In genomic region chr14:54457609-54457996, GRCh38 we compare ENCODE assay signal across 20 cellular contexts. TPM values are rescaled to one million over a fixed set of nuclear protein-coding genes. Genes with fewer than 3 reads are reported as not detected.
DNase-seq lines count a peak whose midpoint lies in the region; ATAC-seq, FAIRE-seq and TF ChIP-seq lines count a peak whose summit lies in the region.
"Had no signal": no experiment of that assay in that cellular context is flagged by ENCODE, and none has a peak within 500 bp of the region (broad histone marks: within the 10 kb centered on the region; RNA-seq: fewer than 3 reads in every experiment).

No MANE protein-coding gene starts in this region.

- no peak for TF ChIP-seq EP300 in A549 (IDR thresholded peaks at IDR 0.05)

- CTCF ChIA-PET in A549 (lab: Yijun Ruan, JAX) = interaction anchor here (1.2 to 1.7 kb wide), 3 partner anchors 8 to 31 kb away, joined by 4 to 5 read pairs (median 5); no protein-coding TSS in a partner anchor

- peak; percentile 28 for FAIRE-seq in A549 (lab: Jason Lieb, UNC)
- FAIRE-seq: GM12891 had no signal

- H3K4me2 ChIP-seq in A549 = no peak overlapping the region

- H3K27ac ChIP-seq in A549 = no peak overlapping the region
- H3K27ac ChIP-seq in RWPE2 (ENCODE audit: poor library complexity, severe bottlenecking) = peak overlapping the region; percentile 32
- no peak overlapping the region for H3K27ac ChIP-seq in effector memory CD4-positive, alpha-beta T cell (ENCODE audit: insufficient read depth, low read length, poor library complexity, severe bottlenecking)
- H3K27ac ChIP-seq: C4-2B had no signal

- TF ChIP-seq CTCF in A549 (IDR thresholded peaks at IDR 0.05) = no peak
- TF ChIP-seq CTCF in RWPE2 (IDR thresholded peaks at IDR 0.05; ENCODE audit: poor library complexity, severe bottlenecking) = no peak
- TF ChIP-seq CTCF in GM20000 (IDR thresholded peaks at IDR 0.05; ENCODE audit: extremely low read depth, missing control alignments) = no peak

- ATAC-seq in A549 (no peak), RWPE2 (ENCODE audit: low read depth) (peak; percentile 20; the same call in 2 of the 3 replicates), left lobe of liver (peak; percentile 43), HG02884 (IDR thresholded peaks at IDR 0.05; ENCODE audit: unreplicated experiment) (no peak)
- ATAC-seq: HCT116 had no signal

- no peak overlapping the region for H3K4me3 ChIP-seq in A549
- no peak overlapping the region for H3K4me3 ChIP-seq in RWPE2 (ENCODE audit: severe bottlenecking)
- H3K4me3 ChIP-seq in effector memory CD4-positive, alpha-beta T cell (ENCODE audit: insufficient read depth, low read depth, low read length, poor library complexity, severe bottlenecking) = no peak overlapping the region

- DNase-seq in A549 (ENCODE audit: low read depth in 1 of 2, low spot score in 1 of 2) (no peak), NCI-H146 (lab: John Stamatoyannopoulos, UW) (peak; percentile 22), RWPE2 (ENCODE audit: low spot score) (no peak), left lobe of liver (ENCODE audit: low spot score) (no peak), GM20000 (ENCODE audit: low spot score) (no peak)
- DNase-seq in effector memory CD4-positive, alpha-beta T cell = no peak
- DNase-seq: ACHN; BE2C; Caco-2; CD4-positive, alpha-beta T cell; DMS153; DND-41; EL; GOT3; H7; KG1 had no signal

- H3K36me3 ChIP-seq in RWPE2 (ENCODE audit: low read depth) = no peaks in the 10 kb centered on the region
- H3K36me3 ChIP-seq in effector memory CD4-positive, alpha-beta T cell (ENCODE audit: control insufficient read depth, insufficient read depth, low read length) = no peaks in the 10 kb centered on the region
- H3K36me3 ChIP-seq: BE2C had no signal

- no peak for TF ChIP-seq POLR2A in A549 (IDR thresholded peaks at IDR 0.05; ENCODE audit: low read length)

- no peaks in the 10 kb centered on the region for H3K4me1 ChIP-seq in A549
- H3K4me1 ChIP-seq in RWPE2 (ENCODE audit: insufficient read depth, poor library complexity, severe bottlenecking) = peaks cover 33% of the 10 kb centered on the region
- no peaks in the 10 kb centered on the region for H3K4me1 ChIP-seq in effector memory CD4-positive, alpha-beta T cell (ENCODE audit: control insufficient read depth, insufficient read depth, low read length, poor library complexity, severe bottlenecking)
- H3K4me1 ChIP-seq: BE2C, Caco-2 had no signal

- TF ChIP-seq RAD21 in A549 (conservative IDR thresholded peaks at IDR 0.05 in 1 of 2, IDR thresholded peaks at IDR 0.05 in 1 of 2) = no peak

- POLR2A ChIA-PET in A549 (lab: Yijun Ruan, JAX) = no interaction called here

- WGBS in A549 (ENCODE audit: missing lambda C conversion rate) = 38% methylated on average over 3 of the region's 3 CpGs

- H3K9me3 ChIP-seq in A549 (peaks cover 9% of the 10 kb centered on the region), RWPE2 (ENCODE audit: severe bottlenecking) (no peaks in the 10 kb centered on the region)
- no peaks in the 10 kb centered on the region for H3K9me3 ChIP-seq in effector memory CD4-positive, alpha-beta T cell (ENCODE audit: control insufficient read depth, low read length)
- H3K9me3 ChIP-seq: BE2C had no signal

- no peaks in the 10 kb centered on the region for H3K27me3 ChIP-seq in RWPE2 (ENCODE audit: insufficient read depth, poor library complexity, severe bottlenecking)
- H3K27me3 ChIP-seq in effector memory CD4-positive, alpha-beta T cell (replicated peaks; ENCODE audit: control insufficient read depth, insufficient read depth, low read length, poor library complexity, severe bottlenecking) = no peaks in the 10 kb centered on the region
- H3K27me3 ChIP-seq: BE2C had no signal

TF ChIP-seq in A549, 52 proteins besides CTCF, POLR2A, EP300 and RAD21:
- TF ChIP-seq POLR2AphosphoS2 (conservative IDR thresholded peaks at IDR 0.05; ENCODE audit: low read length) = no peak
- no peak for TF ChIP-seq ESRRA (IDR thresholded peaks at IDR 0.05; ENCODE audit: borderline replicate concordance, low read length)
- TF ChIP-seq BHLHE40 (IDR thresholded peaks at IDR 0.05; ENCODE audit: low read depth, low read length) = no peak
- TF ChIP-seq RARB (CRISPR knock-in tag; IDR thresholded peaks at IDR 0.05) = no peak
- no peak for TF ChIP-seq MYC (IDR thresholded peaks at IDR 0.05; ENCODE audit: borderline replicate concordance, low read length)
- no peak for TF ChIP-seq FOSB (CRISPR knock-in tag; IDR thresholded peaks at IDR 0.05)
- TF ChIP-seq, protein P1, sequence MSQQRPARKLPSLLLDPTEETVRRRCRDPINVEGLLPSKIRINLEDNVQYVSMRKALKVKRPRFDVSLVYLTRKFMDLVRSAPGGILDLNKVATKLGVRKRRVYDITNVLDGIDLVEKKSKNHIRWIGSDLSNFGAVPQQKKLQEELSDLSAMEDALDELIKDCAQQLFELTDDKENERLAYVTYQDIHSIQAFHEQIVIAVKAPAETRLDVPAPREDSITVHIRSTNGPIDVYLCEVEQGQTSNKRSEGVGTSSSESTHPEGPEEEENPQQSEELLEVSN (IDR thresholded peaks at IDR 0.05; ENCODE audit: borderline replicate concordance, low read depth) = no peak
- TF ChIP-seq NPAS2 (CRISPR knock-in tag; IDR thresholded peaks at IDR 0.05; ENCODE audit: borderline replicate concordance) = no peak
- TF ChIP-seq ZC3H11A (IDR thresholded peaks at IDR 0.05) = no peak
- TF ChIP-seq JUNB (IDR thresholded peaks at IDR 0.05) = no peak
- no peak for TF ChIP-seq RFX5 (IDR thresholded peaks at IDR 0.05)
- TF ChIP-seq, protein P2, sequence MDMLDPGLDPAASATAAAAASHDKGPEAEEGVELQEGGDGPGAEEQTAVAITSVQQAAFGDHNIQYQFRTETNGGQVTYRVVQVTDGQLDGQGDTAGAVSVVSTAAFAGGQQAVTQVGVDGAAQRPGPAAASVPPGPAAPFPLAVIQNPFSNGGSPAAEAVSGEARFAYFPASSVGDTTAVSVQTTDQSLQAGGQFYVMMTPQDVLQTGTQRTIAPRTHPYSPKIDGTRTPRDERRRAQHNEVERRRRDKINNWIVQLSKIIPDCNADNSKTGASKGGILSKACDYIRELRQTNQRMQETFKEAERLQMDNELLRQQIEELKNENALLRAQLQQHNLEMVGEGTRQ (IDR thresholded peaks at IDR 0.05) = no peak
- TF ChIP-seq CBX8 (IDR thresholded peaks at IDR 0.05) = no peak
- no peak for TF ChIP-seq TP53 (CRISPR knock-in tag; IDR thresholded peaks at IDR 0.05)
- no peak for TF ChIP-seq JUN (IDR thresholded peaks at IDR 0.05)
- TF ChIP-seq RNF2 (IDR thresholded peaks at IDR 0.05; ENCODE audit: borderline replicate concordance, low read depth) = no peak
- TF ChIP-seq FOXS1 (CRISPR knock-in tag; IDR thresholded peaks at IDR 0.05) = no peak
- no peak for TF ChIP-seq EHMT2 (IDR thresholded peaks at IDR 0.05; ENCODE audit: low read depth)

RNA-seq across cellular contexts. Expression of gene CNIH1, which starts 16.4 kb away (rescaled TPM):
- polyA plus RNA-seq in A549 (2011; rRNA removed) (411 and 487 TPM in 2 replicates), A549 (2017; fragmentation: RNase III; extraction: RNeasy Plus Mini Kit Qiagen cat#74134 plus additional on column Dnase treatment) (337 to 361 TPM (median 347 TPM) in 3 replicates)
- polyA plus RNA-seq in A549 (2012; cell fraction: cytosol; rRNA removed) = 172 and 215 TPM in 2 replicates
- 144 and 174 TPM in 2 replicates for polyA plus RNA-seq in A549 (2012; cell fraction: nucleus; rRNA removed)
- polyA minus RNA-seq in A549 (2011; rRNA and poly(A)+ RNA removed) = 453 and 486 TPM in 2 replicates
- total RNA-seq in left lobe of liver = 89.4 TPM

RNA-seq across cellular contexts. Expression of gene GMFB, which starts 31.2 kb away (rescaled TPM):
- 35.3 and 45.5 TPM in 2 replicates for polyA plus RNA-seq in A549 (2011; rRNA removed)
- polyA plus RNA-seq in A549 (2012; cell fraction: cytosol; rRNA removed) = 7.0 TPM in 2 replicates
- polyA plus RNA-seq in A549 (2012; cell fraction: nucleus; rRNA removed) = 3.9 and 6.6 TPM in 2 replicates
- polyA plus RNA-seq in A549 (2017; fragmentation: RNase III; extraction: RNeasy Plus Mini Kit Qiagen cat#74134 plus additional on column Dnase treatment) = 56.8 to 66.7 TPM (median 62.3 TPM) in 3 replicates
- 10.9 and 11.4 TPM in 2 replicates for polyA minus RNA-seq in A549 (2011; rRNA and poly(A)+ RNA removed)
- total RNA-seq in left lobe of liver = 13.0 TPM

RNA-seq across cellular contexts. Expression of gene CGRRF1, which starts 52.1 kb away (rescaled TPM):
- polyA plus RNA-seq in A549 (2011; rRNA removed) (35.4 and 35.9 TPM in 2 replicates), A549 (2017; fragmentation: RNase III; extraction: RNeasy Plus Mini Kit Qiagen cat#74134 plus additional on column Dnase treatment) (15.4 to 18.2 TPM (median 15.8 TPM) in 3 replicates)
- polyA plus RNA-seq in A549 (2012; cell fraction: cytosol; rRNA removed) = 4.7 and 5.9 TPM in 2 replicates
- 2.6 and 4.0 TPM in 2 replicates for polyA plus RNA-seq in A549 (2012; cell fraction: nucleus; rRNA removed)
- polyA minus RNA-seq in A549 (2011; rRNA and poly(A)+ RNA removed) = 9.6 and 10.1 TPM in 2 replicates
- total RNA-seq in left lobe of liver = 6.1 TPM

Comparison
In these comparisons a context has a peak if more than half of its experiments do, and no peak if none do; other contexts are left out.
1. ATAC-seq: peak in RWPE2 (single experiment) and left lobe of liver (single experiment); none in A549 (0 of 2) and HG02884 (single experiment).